ENCODE assay signal across 16 cellular contexts in genomic region chr10:58013406-58013805, GRCh38.
DNase-seq lines count a peak whose midpoint lies in the region; ATAC-seq and TF ChIP-seq lines count a peak whose summit lies in the region.
"Had no signal": no experiment of that assay in that cellular context is flagged by ENCODE, and none has a peak within 500 bp of the region (broad histone marks: within the 10 kb centered on the region; RNA-seq: fewer than 3 reads in every experiment).

No MANE protein-coding gene starts in this region.

- H3K56ac ChIP-seq in IMR-90 (ENCODE audit: extremely low read depth, insufficient read depth, low read length) = no peak overlapping the region

- peak overlapping the region; percentile 63 to 81; a peak in 3 of 4 replicates for H4K8ac ChIP-seq in IMR-90 (ENCODE audit: low read depth in 2 of 2, low read length in 2 of 2)

- H2AFZ ChIP-seq in IMR-90 (replicated peaks; ENCODE audit: low read length, poor library complexity) = no peak overlapping the region

- H3K23ac ChIP-seq in IMR-90 (ENCODE audit: low read depth, low read length) = no peak overlapping the region

- H4K5ac ChIP-seq in IMR-90 (ENCODE audit: low read depth, low read length) = peak overlapping the region; percentile 63; the same call in 1 of the 2 replicates

- no peaks in the 10 kb centered on the region for H4K20me1 ChIP-seq in IMR-90 (ENCODE audit: insufficient read depth, low read length)
- H4K20me1 ChIP-seq: BLaER1 had no signal

- 37 to 52% (median 50%) methylated on average over 4 of the region's 4 CpGs for WGBS in heart left ventricle, 4 donors
- WGBS in right cardiac atrium = 67% methylated on average over 4 of the region's 4 CpGs
- 100% methylated on average over 1 of the region's 4 CpGs; no CpG with 5 or more reads in 1 of the 2 experiments for WGBS in IMR-90 (ENCODE audit: extremely low coverage in 2 of 2, insufficient read length in 1 of 2), 2 experiments

- no peak for TF ChIP-seq RAD21 in IMR-90 (IDR thresholded peaks at IDR 0.05; ENCODE audit: low read length)

- intact Hi-C loops in heart left ventricle (cut with DNase I) (loop anchor here in 1 of 10 donors (10.0 kb wide), 1 partner anchor 49 kb away; no protein-coding TSS in a partner anchor), right cardiac atrium (cut with DNase I) (no loop called here), IMR-90 (cut with micrococcal nuclease) (no loop called here), left lung (cut with DNase I) (no loop called here), upper lobe of right lung (cut with DNase I) (no loop called here)

- DNase-seq in heart left ventricle = peak in 1 of 5 donors; percentile 26
- no peak for DNase-seq in right cardiac atrium
- DNase-seq in IMR-90 = no peak
- DNase-seq in astrocyte of the spinal cord (ENCODE audit: low read depth, low spot score) = peak; percentile 44
- DNase-seq in left lung = no peak
- no peak for DNase-seq in upper lobe of right lung
- DNase-seq in foreskin keratinocyte = no peak
- DNase-seq: 8988T; Calu3; CD4-positive, alpha-beta memory T cell; DND-41; EL; GOT3; H9 had no signal

- H3K36me3 ChIP-seq in heart left ventricle (no peaks in the 10 kb centered on the region), IMR-90 (ENCODE audit: control insufficient read depth, insufficient read depth, low read length) (no peaks in the 10 kb centered on the region), left lung (no peaks in the 10 kb centered on the region), upper lobe of right lung (no peaks in the 10 kb centered on the region)
- H3K36me3 ChIP-seq: BLaER1 had no signal

- ATAC-seq in heart left ventricle = peak; percentile 62 to 84 (median 76)
- ATAC-seq in right cardiac atrium = no peak
- no peak for ATAC-seq in IMR-90 (ENCODE audit: low read depth)
- ATAC-seq in left lung = no peak
- ATAC-seq in upper lobe of right lung = no peak
- ATAC-seq in foreskin keratinocyte = no peak
- ATAC-seq: GM12878 had no signal

- no peaks in the 10 kb centered on the region for H3K9me1 ChIP-seq in IMR-90 (ENCODE audit: insufficient read depth, low read length)

- CTCF ChIA-PET in IMR-90 (lab: Yijun Ruan, JAX) = no interaction called here

- H2BK20ac ChIP-seq in IMR-90 (ENCODE audit: low read depth, low read length) = peak overlapping the region; percentile 50; the same call in 1 of the 2 replicates

- no peak overlapping the region for H3K14ac ChIP-seq in IMR-90 (replicated peaks; ENCODE audit: low read depth, low read length)

- POLR2A ChIA-PET in IMR-90 (lab: Charles Lee; ENCODE audit: unreplicated experiment) = no interaction called here

- H3K27ac ChIP-seq in heart left ventricle = peak overlapping the region in 2 of 12 donors; percentile 44
- no peak overlapping the region for H3K27ac ChIP-seq in right cardiac atrium (ENCODE audit: low read length)
- H3K27ac ChIP-seq in IMR-90 (ENCODE audit: insufficient read depth, low read length) = no peak overlapping the region
- H3K27ac ChIP-seq in left lung = no peak overlapping the region
- H3K27ac ChIP-seq in upper lobe of right lung = no peak overlapping the region
- H3K27ac ChIP-seq in foreskin keratinocyte = no peak overlapping the region
- H3K27ac ChIP-seq: BLaER1 had no signal

- H4K91ac ChIP-seq in IMR-90 (ENCODE audit: insufficient read depth, low read depth, low read length) = peak overlapping the region; percentile 43

- H3K4me3 ChIP-seq in heart left ventricle (no peak overlapping the region), right cardiac atrium (ENCODE audit: low read length) (no peak overlapping the region), IMR-90 (ENCODE audit: insufficient read depth, low read depth, low read length) (no peak overlapping the region), astrocyte of the spinal cord (ENCODE audit: low read depth, low read length) (no peak overlapping the region), left lung (no peak overlapping the region), upper lobe of right lung (no peak overlapping the region)
- H3K4me3 ChIP-seq: BLaER1, GM12878 had no signal

- H2BK5ac ChIP-seq in IMR-90 (ENCODE audit: low read depth, low read length, poor library complexity, severe bottlenecking) = peak overlapping the region; percentile 45

- H2BK15ac ChIP-seq in IMR-90 (ENCODE audit: low read depth, low read length) = peak overlapping the region; percentile 86; the same call in 1 of the 3 replicates

- peak overlapping the region; percentile 77; the same call in 1 of the 2 replicates for H2AK5ac ChIP-seq in IMR-90 (ENCODE audit: low read depth, low read length)

- H2BK120ac ChIP-seq in IMR-90 (ENCODE audit: low read depth, low read length) = peak overlapping the region; percentile 62

- TF ChIP-seq CTCF in heart left ventricle (IDR thresholded peaks at IDR 0.05) (no peak), IMR-90 (conservative IDR thresholded peaks at IDR 0.05; ENCODE audit: low read depth, low read length) (no peak), astrocyte of the spinal cord (IDR thresholded peaks at IDR 0.05; ENCODE audit: low read depth, low read length) (no peak), left lung (IDR thresholded peaks at IDR 0.05) (no peak), upper lobe of right lung (IDR thresholded peaks at IDR 0.05) (no peak), foreskin keratinocyte (conservative IDR thresholded peaks at IDR 0.05) (no peak)

- H3K79me1 ChIP-seq in IMR-90 (ENCODE audit: low read depth in 1 of 2, low read length in 2 of 2) = no peaks in the 10 kb centered on the region

- H3K4me2 ChIP-seq in IMR-90 (ENCODE audit: low read depth, low read length) = no peak overlapping the region
- H3K4me2 ChIP-seq: BLaER1 had no signal

- TF ChIP-seq POLR2A in heart left ventricle (IDR thresholded peaks at IDR 0.05) (no peak), IMR-90 (IDR thresholded peaks at IDR 0.05; ENCODE audit: low read depth, low read length) (no peak)

- no peaks in the 10 kb centered on the region for H3K27me3 ChIP-seq in heart left ventricle
- no peaks in the 10 kb centered on the region for H3K27me3 ChIP-seq in right cardiac atrium (ENCODE audit: control insufficient read depth, insufficient read depth)
- no peaks in the 10 kb centered on the region for H3K27me3 ChIP-seq in IMR-90 (ENCODE audit: control insufficient read depth, insufficient read depth, low read length)
- no peaks in the 10 kb centered on the region for H3K27me3 ChIP-seq in left lung
- no peaks in the 10 kb centered on the region for H3K27me3 ChIP-seq in upper lobe of right lung
- H3K27me3 ChIP-seq in foreskin keratinocyte = peaks cover 3% of the 10 kb centered on the region
- H3K27me3 ChIP-seq: BLaER1 had no signal

- H3K4ac ChIP-seq in IMR-90 (ENCODE audit: low read depth, low read length) = peak overlapping the region; percentile 19

- H2AK9ac ChIP-seq in IMR-90 (replicated peaks; ENCODE audit: low read depth, low read length, poor library complexity) = no peak overlapping the region

- no peak overlapping the region for H3K9ac ChIP-seq in IMR-90 (ENCODE audit: low read depth, low read length)
- H3K9ac ChIP-seq: BLaER1 had no signal

- no TSS peak for BruUV-seq in IMR-90 (replicated peaks; lab: Mats Ljungman, UMichigan)

- peak overlapping the region; percentile 84; the same call in 1 of the 2 replicates for H3K18ac ChIP-seq in IMR-90 (ENCODE audit: low read depth, low read length)

- H3K9me3 ChIP-seq in heart left ventricle (no peaks in the 10 kb centered on the region), right cardiac atrium (ENCODE audit: control insufficient read depth, low read length) (no peaks in the 10 kb centered on the region), IMR-90 (ENCODE audit: control insufficient read depth, insufficient read depth, low read length) (no peaks in the 10 kb centered on the region), left lung (no peaks in the 10 kb centered on the region), upper lobe of right lung (no peaks in the 10 kb centered on the region)
- H3K9me3 ChIP-seq: BLaER1 had no signal

- dilution Hi-C loops in IMR-90 (cut with HindIII; ENCODE audit: low sequenced_read_pairs, unreplicated experiment) = no loop called here

- H3K4me1 ChIP-seq in heart left ventricle = peaks cover 0 to 4% (median 0%) of the 10 kb centered on the region in 12 donors
- no peaks in the 10 kb centered on the region for H3K4me1 ChIP-seq in right cardiac atrium (ENCODE audit: control insufficient read depth, insufficient read depth, low read length)
- H3K4me1 ChIP-seq in IMR-90 (ENCODE audit: control insufficient read depth, insufficient read depth, low read length) = peaks cover 4% of the 10 kb centered on the region
- H3K4me1 ChIP-seq in left lung = no peaks in the 10 kb centered on the region
- no peaks in the 10 kb centered on the region for H3K4me1 ChIP-seq in upper lobe of right lung
- no peaks in the 10 kb centered on the region for H3K4me1 ChIP-seq in foreskin keratinocyte
- H3K4me1 ChIP-seq: BLaER1 had no signal

- in situ Hi-C loops in IMR-90 (cut with MboI; ENCODE audit: low sequenced_read_pairs) (no loop called here), astrocyte of the spinal cord (cut with HindIII; ENCODE audit: low sequenced_read_pairs) (no loop called here)

TF ChIP-seq in IMR-90, 13 proteins besides CTCF, POLR2A, EP300 and RAD21 (continues in another document):
- no peak for TF ChIP-seq ELK1 (IDR thresholded peaks at IDR 0.05; ENCODE audit: borderline replicate concordance, low read depth, low read length)
- no peak for TF ChIP-seq NFE2L2 (IDR thresholded peaks at IDR 0.05; ENCODE audit: low read depth, low read length)
- no peak for TF ChIP-seq RFX5 (IDR thresholded peaks at IDR 0.05; ENCODE audit: low read depth, low read length)
- TF ChIP-seq SMC3 (IDR thresholded peaks at IDR 0.05; ENCODE audit: low read depth, low read length) = no peak
- TF ChIP-seq MXI1 (IDR thresholded peaks at IDR 0.05; ENCODE audit: borderline replicate concordance, low read depth, low read length) = no peak
- no peak for TF ChIP-seq BHLHE40 (IDR thresholded peaks at IDR 0.05; ENCODE audit: low read depth, low read length)
- TF ChIP-seq FOS (IDR thresholded peaks at IDR 0.05; ENCODE audit: low read depth, low read length) = no peak
- no peak for TF ChIP-seq CHD1 (IDR thresholded peaks at IDR 0.05; ENCODE audit: low read depth, low read length)
- no peak for TF ChIP-seq CEBPB (IDR thresholded peaks at IDR 0.05; ENCODE audit: low read depth, low read length)
- no peak for TF ChIP-seq RCOR1 (IDR thresholded peaks at IDR 0.05; ENCODE audit: insufficient replicate concordance, low read length)
- TF ChIP-seq MAFK (IDR thresholded peaks at IDR 0.05; ENCODE audit: low read depth, low read length) = no peak

Comparison
In these comparisons a context has a peak if more than half of its experiments do, and no peak if none do; other contexts are left out.
1. ATAC-seq: peak in heart left ventricle (4 of 4); none in right cardiac atrium (0 of 2), IMR-90 (single experiment), left lung (single experiment), upper lobe of right lung (single experiment) and foreskin keratinocyte (single experiment).